Comparison of ENCODE assay signal across 1 cellular context in the genomic region with DNA sequence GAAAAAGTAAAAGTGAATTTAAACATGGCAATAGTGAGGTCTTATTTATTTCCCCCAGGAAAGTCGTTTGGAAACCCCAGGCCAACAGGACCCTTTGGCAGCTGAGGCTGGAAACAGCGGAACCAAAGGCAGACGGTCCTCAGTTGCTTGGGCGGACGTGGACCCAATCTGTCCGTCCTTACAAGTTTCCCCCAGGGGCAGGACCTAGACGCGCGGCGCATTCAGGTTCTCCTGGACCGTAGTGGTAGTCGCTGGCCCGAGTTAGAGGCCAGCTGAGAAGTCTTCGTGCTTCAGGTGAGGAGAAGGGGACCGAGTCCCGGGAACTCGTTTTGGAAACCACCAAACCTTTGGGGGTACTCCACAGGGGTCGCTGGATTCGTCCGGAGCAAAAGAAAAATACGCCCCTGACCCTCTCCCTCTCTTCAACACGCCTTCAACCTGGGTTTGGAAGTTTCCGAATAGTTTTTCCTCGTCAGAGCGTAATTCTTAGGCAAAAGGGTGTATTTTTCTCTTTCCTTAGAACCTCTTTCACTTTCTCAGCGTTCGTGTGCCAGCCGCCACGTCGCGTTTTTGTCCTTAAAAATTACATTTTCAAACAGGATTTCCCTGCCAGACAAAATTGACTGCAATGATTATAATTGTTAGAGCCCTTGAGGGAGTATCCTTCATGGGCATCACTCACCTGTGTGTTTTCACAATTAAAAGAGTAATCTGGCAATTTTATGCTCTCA.
A peak's percentile ranks its signal among the peaks of the same experiment; 100 is the strongest.
TF ChIP-seq lines count a peak whose summit lies in the region.

No MANE protein-coding gene starts in this region.

TF ChIP-seq in WTC11, 78 proteins besides CTCF, POLR2A, EP300 and RAD21 (continued from another document):
- TF ChIP-seq, protein P1, sequence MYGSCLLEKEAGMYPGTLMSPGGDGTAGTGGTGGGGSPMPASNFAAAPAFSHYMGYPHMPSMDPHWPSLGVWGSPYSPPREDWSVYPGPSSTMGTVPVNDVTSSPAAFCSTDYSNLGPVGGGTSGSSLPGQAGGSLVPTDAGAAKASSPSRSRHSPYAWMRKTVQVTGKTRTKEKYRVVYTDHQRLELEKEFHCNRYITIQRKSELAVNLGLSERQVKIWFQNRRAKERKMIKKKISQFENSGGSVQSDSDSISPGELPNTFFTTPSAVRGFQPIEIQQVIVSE (CRISPR knock-in tag; IDR thresholded peaks at IDR 0.05; ENCODE audit: borderline replicate concordance): no peak
- TF ChIP-seq ETV6 (CRISPR knock-in tag; IDR thresholded peaks at IDR 0.05) (peak; percentile 76), CREM (CRISPR knock-in tag; IDR thresholded peaks at IDR 0.05) (peak; percentile 61; the same call in 1 of the 2 replicates), TEAD1 (CRISPR knock-in tag; IDR thresholded peaks at IDR 0.05) (peak; percentile 58), ARID4B (CRISPR knock-in tag; IDR thresholded peaks at IDR 0.05; ENCODE audit: borderline replicate concordance) (0 out of 2 replicates have a peak, but pooled peaks have one; percentile 75)
- TF ChIP-seq, protein P2, sequence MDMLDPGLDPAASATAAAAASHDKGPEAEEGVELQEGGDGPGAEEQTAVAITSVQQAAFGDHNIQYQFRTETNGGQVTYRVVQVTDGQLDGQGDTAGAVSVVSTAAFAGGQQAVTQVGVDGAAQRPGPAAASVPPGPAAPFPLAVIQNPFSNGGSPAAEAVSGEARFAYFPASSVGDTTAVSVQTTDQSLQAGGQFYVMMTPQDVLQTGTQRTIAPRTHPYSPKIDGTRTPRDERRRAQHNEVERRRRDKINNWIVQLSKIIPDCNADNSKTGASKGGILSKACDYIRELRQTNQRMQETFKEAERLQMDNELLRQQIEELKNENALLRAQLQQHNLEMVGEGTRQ (CRISPR knock-in tag; IDR thresholded peaks at IDR 0.05): 0 out of 2 replicates have a peak, but pooled peaks have one; percentile 6
